In the genomic region with DNA sequence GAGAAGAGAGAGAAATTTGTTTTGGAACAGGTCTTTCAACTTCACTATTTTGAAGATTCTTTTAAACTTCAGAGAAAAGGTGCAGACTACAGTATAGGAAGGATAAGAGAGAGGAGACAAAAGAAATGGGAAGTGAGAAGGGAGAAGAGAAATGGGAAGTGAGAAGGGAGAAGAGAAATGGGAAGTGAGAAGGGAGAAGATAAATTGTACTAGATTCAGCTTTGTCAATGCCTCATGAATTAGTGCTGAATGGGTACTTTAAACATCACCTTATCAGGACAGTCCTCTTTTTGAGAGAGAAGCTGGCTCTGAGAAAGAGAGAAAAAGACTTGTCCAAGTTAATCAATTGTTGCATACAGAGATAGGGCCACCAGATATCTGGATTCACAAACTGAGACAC, we compare ENCODE assay signal across 8 cellular contexts. TPM values are rescaled to one million over a fixed set of nuclear protein-coding genes. Genes with fewer than 3 reads are reported as not detected.
A peak's percentile ranks its signal among the peaks of the same experiment; 100 is the strongest.
DNase-seq lines count a peak whose midpoint lies in the region; ATAC-seq and TF ChIP-seq lines count a peak whose summit lies in the region.

No MANE protein-coding gene starts in this region.

- peaks cover 37% of the 10 kb centered on the region for H3K79me2 ChIP-seq in mesendoderm (ENCODE audit: control insufficient read depth, insufficient read depth, low read length)

- H3K4me1 ChIP-seq in ES-I3 (ENCODE audit: insufficient read depth, low read length) (peaks cover 34% of the 10 kb centered on the region), mesendoderm (ENCODE audit: control insufficient read depth, low read depth, low read length) (peaks cover 12% of the 10 kb centered on the region)

- peak overlapping the region; percentile 95 for H3K18ac ChIP-seq in mesendoderm (ENCODE audit: low read length)

- H3K23ac ChIP-seq in mesendoderm (ENCODE audit: low read length), result peak overlapping the region; percentile 7

- DNase-seq in activated naive CD8-positive, alpha-beta T cell treated with anti-CD3 and anti-CD28 coated beads, Interleukin-2, amount 50 U/mL, for 24 hours, result no peak
- DNase-seq in mesendoderm (no peak), hippocampal formation (lab: John Stamatoyannopoulos, UW) (no peak), erythroblast (lab: John Stamatoyannopoulos, UW) (no peak)
- DNase-seq in stimulated activated CD4-positive, alpha-beta T cell treated with anti-CD3 and anti-CD28 coated beads, Interleukin-2, amount 100 ng/mL, for 24 hours, result no peak

- H4K8ac ChIP-seq in mesendoderm (ENCODE audit: low read depth, low read length), result no peak overlapping the region

- H2AK5ac ChIP-seq in mesendoderm (ENCODE audit: low read length), result no peak overlapping the region

- H3K79me1 ChIP-seq in mesendoderm (ENCODE audit: low read length), result peaks cover 2% of the 10 kb centered on the region

- no peak overlapping the region for H2BK15ac ChIP-seq in mesendoderm (replicated peaks; ENCODE audit: low read depth)

- peak overlapping the region; percentile 62 for H3K4me3 Mint-ChIP-seq in activated naive CD8-positive, alpha-beta T cell treated with anti-CD3 and anti-CD28 coated beads, Interleukin-2, amount 50 U/mL, for 24 hours

- peaks cover 7% of the 10 kb centered on the region for H3K4me1 Mint-ChIP-seq in activated naive CD8-positive, alpha-beta T cell treated with anti-CD3 and anti-CD28 coated beads, Interleukin-2, amount 50 U/mL, for 24 hours

- H3K36me3 ChIP-seq in ES-I3 (ENCODE audit: insufficient read depth, low read length), result no peaks in the 10 kb centered on the region
- H3K36me3 ChIP-seq in mesendoderm (ENCODE audit: control insufficient read depth, insufficient read depth, low read length), result no peaks in the 10 kb centered on the region

- H3K4me3 ChIP-seq in mesendoderm (ENCODE audit: low read length), result peak overlapping the region; percentile 74

- peak overlapping the region; percentile 72 for H3K27ac ChIP-seq in mesendoderm (ENCODE audit: low read depth, low read length)

- H3K9me3 ChIP-seq in ES-I3 (ENCODE audit: control insufficient read depth, insufficient read depth, low read length), result no peaks in the 10 kb centered on the region

- peak overlapping the region; percentile 85 for H2BK5ac ChIP-seq in mesendoderm (ENCODE audit: low read length)

- peak overlapping the region; percentile 79; the same call in 1 of the 2 replicates for H3K9ac ChIP-seq in ES-I3 (ENCODE audit: low read depth, low read length)
- peak overlapping the region; percentile 88 for H3K9ac ChIP-seq in mesendoderm (ENCODE audit: low read length)

- H3K27ac Mint-ChIP-seq in activated naive CD8-positive, alpha-beta T cell treated with anti-CD3 and anti-CD28 coated beads, Interleukin-2, amount 50 U/mL, for 24 hours, result no peak overlapping the region

- ATAC-seq in HG02763 (IDR thresholded peaks at IDR 0.05; ENCODE audit: unreplicated experiment) (peak; percentile 9), HG03280 (IDR thresholded peaks at IDR 0.05; ENCODE audit: unreplicated experiment) (no peak)
- ATAC-seq in activated naive CD8-positive, alpha-beta T cell treated with anti-CD3 and anti-CD28 coated beads, Interleukin-2, amount 50 U/mL, for 24 hours, result no peak

- H3K4ac ChIP-seq in mesendoderm (ENCODE audit: low read depth, low read length), result no peak overlapping the region

- H3K27me3 ChIP-seq in mesendoderm (ENCODE audit: insufficient read depth, low read length, poor library complexity), result no peaks in the 10 kb centered on the region

- H4K5ac ChIP-seq in mesendoderm (ENCODE audit: low read length), result no peak overlapping the region

- H2BK120ac ChIP-seq in mesendoderm (ENCODE audit: low read depth, low read length), result peak overlapping the region; percentile 68

- H3K4me2 ChIP-seq in mesendoderm (ENCODE audit: low read length), result peak overlapping the region; percentile 60

- peak overlapping the region; percentile 97 for H3K56ac ChIP-seq in mesendoderm (ENCODE audit: low read length)

- TF ChIP-seq POLR2A in erythroblast (IDR thresholded peaks at IDR 0.05; ENCODE audit: low read length), result no peak

- peaks cover 63% of the 10 kb centered on the region for H3K27me3 Mint-ChIP-seq in activated naive CD8-positive, alpha-beta T cell treated with anti-CD3 and anti-CD28 coated beads, Interleukin-2, amount 50 U/mL, for 24 hours

- no peaks in the 10 kb centered on the region for H3K9me3 Mint-ChIP-seq in activated naive CD8-positive, alpha-beta T cell treated with anti-CD3 and anti-CD28 coated beads, Interleukin-2, amount 50 U/mL, for 24 hours

- H3K36me3 Mint-ChIP-seq in activated naive CD8-positive, alpha-beta T cell treated with anti-CD3 and anti-CD28 coated beads, Interleukin-2, amount 50 U/mL, for 24 hours (ENCODE audit: low read depth), result no peaks in the 10 kb centered on the region

RNA-seq across cellular contexts. Expression of a gene that starts 1.0 kb away (rescaled TPM):
- 45.6 TPM for polyA plus RNA-seq in mesendoderm (2013, experiment 1 of 2)
- 41.5 TPM for polyA plus RNA-seq in mesendoderm (2013, experiment 2 of 2)
